ENCODE assay signal across 14 cellular contexts in genomic region chr10:6583447-6583846, GRCh38. TPM values are rescaled to one million over a fixed set of nuclear protein-coding genes. Genes with fewer than 3 reads are reported as not detected.
DNase-seq lines count a peak whose midpoint lies in the region; ATAC-seq and TF ChIP-seq lines count a peak whose summit lies in the region.
"Had no signal": no experiment of that assay in that cellular context is flagged by ENCODE, and none has a peak within 500 bp of the region (broad histone marks: within the 10 kb centered on the region; RNA-seq: fewer than 3 reads in every experiment).

No MANE protein-coding gene starts in this region.

- DNase-seq in Peyer's patch = peak in 2 of 3 donors; percentile 37 to 65
- peak; percentile 72 for DNase-seq in activated T-cell treated with anti-CD3 and anti-CD28 coated beads for 24 hours (ENCODE audit: low read depth)
- DNase-seq in endothelial cell (ENCODE audit: low spot score) = peak; percentile 12
- DNase-seq in stimulated activated CD8-positive, alpha-beta memory T cell treated with anti-CD3 and anti-CD28 coated beads, Interleukin-2, amount 100 ng/mL, for 1 hour (ENCODE audit: low read depth in 2 of 2) = peak; percentile 59 to 72
- no peak for DNase-seq in D341Med (ENCODE audit: low spot score)
- no peak for DNase-seq in nephron progenitor cell
- no peak for DNase-seq in COLO668 (lab: John Stamatoyannopoulos, UW; ENCODE audit: unreplicated experiment)
- DNase-seq: foreskin fibroblast, left lung, NCI-H2081, ovary had no signal

- H3K9me3 Mint-ChIP-seq in endothelial cell (ENCODE audit: unreplicated experiment) (no peaks in the 10 kb centered on the region), nephron progenitor cell (no peaks in the 10 kb centered on the region)

- H3K4me3 Mint-ChIP-seq in endothelial cell (ENCODE audit: unreplicated experiment) = no peak overlapping the region
- H3K4me3 Mint-ChIP-seq in nephron progenitor cell = no peak overlapping the region

- peaks cover 44% of the 10 kb centered on the region for H3K4me1 Mint-ChIP-seq in endothelial cell (ENCODE audit: unreplicated experiment)
- peaks cover 27% of the 10 kb centered on the region for H3K4me1 Mint-ChIP-seq in nephron progenitor cell

- H3K27ac ChIP-seq in Peyer's patch = peak overlapping the region in 2 of 4 donors; percentile 9 to 37
- H3K27ac ChIP-seq: left lung, ovary, VCaP had no signal

- no peaks in the 10 kb centered on the region for H3K36me3 ChIP-seq in Peyer's patch
- H3K36me3 ChIP-seq: left lung, ovary had no signal

- H3K27ac Mint-ChIP-seq in endothelial cell (ENCODE audit: unreplicated experiment) (peak overlapping the region; percentile 95), nephron progenitor cell (no peak overlapping the region)

- no peaks in the 10 kb centered on the region for H3K4me1 ChIP-seq in Peyer's patch

- TF ChIP-seq POLR2A in Peyer's patch (IDR thresholded peaks at IDR 0.05) = no peak

- H3K27me3 Mint-ChIP-seq in endothelial cell (ENCODE audit: unreplicated experiment) (peaks cover 2% of the 10 kb centered on the region), nephron progenitor cell (ENCODE audit: low read depth, poor library complexity) (peaks cover 11% of the 10 kb centered on the region)

- no peak for ATAC-seq in GM21737 (IDR thresholded peaks at IDR 0.05; ENCODE audit: unreplicated experiment)
- ATAC-seq: left lung, Panc1 had no signal

- H3K36me3 Mint-ChIP-seq in endothelial cell (ENCODE audit: low read depth, unreplicated experiment) (no peaks in the 10 kb centered on the region), nephron progenitor cell (ENCODE audit: low read depth) (peaks cover 36% of the 10 kb centered on the region)

- H3K4me3 ChIP-seq in Peyer's patch = peak overlapping the region in 1 of 4 donors; percentile 4
- H3K4me3 ChIP-seq: left lung, ovary had no signal

- no peaks in the 10 kb centered on the region for H3K9me3 ChIP-seq in Peyer's patch
- H3K9me3 ChIP-seq: left lung, ovary had no signal

- H3K27me3 ChIP-seq in Peyer's patch = no peaks in the 10 kb centered on the region
- H3K27me3 ChIP-seq: ovary had no signal

- TF ChIP-seq CTCF in Peyer's patch (IDR thresholded peaks at IDR 0.05) (no peak), endothelial cell (IDR thresholded peaks at IDR 0.05; ENCODE audit: unreplicated experiment) (no peak), nephron progenitor cell (IDR thresholded peaks at IDR 0.05) (no peak)

RNA-seq across cellular contexts. Expression of gene PRKCQ, which starts 3.4 kb away (rescaled TPM):
- total RNA-seq in Peyer's patch = 10 to 100 TPM in 1 of 4 donors, 1 to 10 TPM in 3; 1.8 to 11.6 (median 3.7) TPM
- total RNA-seq in endothelial cell (ENCODE audit: unreplicated experiment) = 24.0 TPM

Comparison
In these comparisons a context has a peak if more than half of its experiments do, and no peak if none do; other contexts are left out.
1. DNase-seq: peak in Peyer's patch (2 of 3), activated T-cell treated with anti-CD3 and anti-CD28 coated beads for 24 hours (single experiment), endothelial cell (single experiment) and stimulated activated CD8-positive, alpha-beta memory T cell treated with anti-CD3 and anti-CD28 coated beads, Interleukin-2, amount 100 ng/mL, for 1 hour (2 of 2); none in D341Med (single experiment), nephron progenitor cell (single experiment) and COLO668 (single experiment).